In the genomic region with DNA sequence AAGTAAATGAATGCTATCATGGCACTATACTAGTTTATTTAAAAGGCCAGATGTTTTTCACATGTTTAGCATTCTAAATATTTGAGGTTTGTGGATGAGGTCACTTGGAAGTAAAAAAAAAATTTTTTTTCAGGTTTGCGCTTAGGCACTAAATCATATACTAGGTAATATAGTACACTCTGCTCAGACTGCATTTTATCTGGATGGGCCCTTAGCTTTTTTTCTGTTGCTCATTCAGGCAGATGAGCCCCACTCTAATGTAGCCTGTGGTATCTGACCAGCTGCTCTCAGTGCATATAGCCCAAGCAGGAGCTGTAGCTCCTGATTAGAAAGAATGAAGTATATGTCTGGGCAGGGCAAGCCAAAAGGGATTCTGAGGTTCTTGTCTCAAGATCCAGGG, we compare ENCODE assay signal across 15 cellular contexts.
"Had no signal": no experiment of that assay in that cellular context is flagged by ENCODE, and none has a peak within 500 bp of the region (broad histone marks: within the 10 kb centered on the region; RNA-seq: fewer than 3 reads in every experiment).

No MANE protein-coding gene starts in this region.

- DNase-seq: activated CD4-positive, alpha-beta T cell treated with anti-CD3 and anti-CD28 coated beads for 48 hours; activated CD4-positive, alpha-beta T cell treated with anti-CD3 and anti-CD28 coated beads, Interleukin-2, amount 50 U/mL, for 4 hours; activated CD4-positive, CD25-positive, alpha-beta regulatory T cell treated with anti-CD3 and anti-CD28 coated beads, Interleukin-2, amount 50 U/mL, for 72 hours; activated CD8-positive, alpha-beta memory T cell treated with anti-CD3 and anti-CD28 coated beads, Interleukin-2, amount 10 ng/mL, durations not matched to agents 7 days and 5 days; activated gamma-delta T cell; activated naive CD4-positive, alpha-beta T cell treated with anti-CD3 and anti-CD28 coated beads for 36 hours; activated T-cell treated with anti-CD3 and anti-CD28 coated beads, Interleukin-2, amount 50 U/mL, for 24 hours; amygdala; cerebellar nuclear complex; NCI-H1092; NCI-H1417; NCI-H774; RPMI8226; T-helper 17 cell; T-helper 9 cell had no signal
